ENCODE assay signal across 24 cellular contexts in genomic region chr16:76081936-76082335, GRCh38.
DNase-seq lines count a peak whose midpoint lies in the region; ATAC-seq and TF ChIP-seq lines count a peak whose summit lies in the region.
"Had no signal": no experiment of that assay in that cellular context is flagged by ENCODE, and none has a peak within 500 bp of the region (broad histone marks: within the 10 kb centered on the region; RNA-seq: fewer than 3 reads in every experiment).

No MANE protein-coding gene starts in this region.

- H3K4me1 ChIP-seq in PC-3 (ENCODE audit: insufficient read depth, low read length) = no peaks in the 10 kb centered on the region
- H3K4me1 ChIP-seq: tibial artery had no signal

- POLR2A ChIA-PET in PC-3 (lab: Charles Lee; ENCODE audit: unreplicated experiment) = no interaction called here

- CTCF ChIA-PET in PC-3 (lab: Charles Lee) = no interaction called here

- ATAC-seq in GM21360 (IDR thresholded peaks at IDR 0.05; ENCODE audit: unreplicated experiment) (no peak), PC-3 (no peak)
- no peak for ATAC-seq in effector memory CD8-positive, alpha-beta T cell (replicated peaks)
- ATAC-seq: activated T-cell treated with anti-CD3 and anti-CD28 coated beads, Interleukin-2, amount 50 U/mL, for 72 hours; left cardiac atrium; stimulated activated naive B cell treated with anti-CD40 and anti-IgM and Interleukin-4, amounts not matched to agents 10 μg/mL and 1 μg/mL and 100 μg/mL, for 72 hours had no signal

- BruUV-seq in PC-3 (replicated peaks; lab: Mats Ljungman, UMichigan) = no TSS peak

- H2AFZ ChIP-seq in PC-3 (ENCODE audit: low read length) = no peak overlapping the region

- no peaks in the 10 kb centered on the region for H3K79me2 ChIP-seq in PC-3 (ENCODE audit: low read length)

- DNase-seq in DMS153 (lab: John Stamatoyannopoulos, UW) (peak; percentile 28), HT1080 (ENCODE audit: low read depth) (peak; percentile 38), NCI-H2227 treated with DMSO at 0.1 percent for 48 hours (lab: John Stamatoyannopoulos, UW) (peak; percentile 57), epithelial cell of esophagus (ENCODE audit: low read depth) (peak; percentile 87), PC-3 (no peak), GDM1 (lab: John Stamatoyannopoulos, UW) (no peak)
- DNase-seq in effector memory CD8-positive, alpha-beta T cell = no peak
- DNase-seq: activated naive CD4-positive, alpha-beta T cell treated with anti-CD3 and anti-CD28 coated beads, Interleukin-2, amount 50 U/mL, for 16 hours; activated T-cell treated with anti-CD3 and anti-CD28 coated beads, Interleukin-2, amount 50 U/mL, for 72 hours; aorta; effector CD4-positive, alpha-beta T cell; glutamatergic neuron; HCEC 1CT; Karpas-422; left cardiac atrium; NCI-H1092; nephron progenitor cell; Right ventricle myocardium superior; stimulated activated CD4-positive, alpha-beta T cell treated with anti-CD3 and anti-CD28 coated beads, Interleukin-1b, Interleukin-23, amount 100 ng/mL, for 48 hours; stimulated activated naive B cell treated with anti-CD40 and anti-IgM and Interleukin-4, amounts not matched to agents 10 μg/mL and 1 μg/mL and 100 μg/mL, for 72 hours; SW 1271; tibial artery had no signal

- H3K36me3 Mint-ChIP-seq in effector memory CD8-positive, alpha-beta T cell (ENCODE audit: insufficient read depth) = no peaks in the 10 kb centered on the region
- H3K36me3 Mint-ChIP-seq: CD14-positive monocyte; stimulated activated naive B cell treated with anti-CD40 and anti-IgM and Interleukin-4, amounts not matched to agents 10 μg/mL and 1 μg/mL and 100 μg/mL, for 72 hours had no signal

- H3K4me2 ChIP-seq in PC-3 (ENCODE audit: low read length) = no peak overlapping the region

- H3K36me3 ChIP-seq in PC-3 (ENCODE audit: low read depth, low read length) = no peaks in the 10 kb centered on the region
- H3K36me3 ChIP-seq: tibial artery had no signal

- no peak overlapping the region for H3K27ac ChIP-seq in PC-3 (ENCODE audit: low read length)
- H3K27ac ChIP-seq: tibial artery had no signal

- no peaks in the 10 kb centered on the region for H3K9me2 ChIP-seq in PC-3 (replicated peaks; ENCODE audit: low read length)

- no peak overlapping the region for H3K27ac Mint-ChIP-seq in effector memory CD8-positive, alpha-beta T cell
- H3K27ac Mint-ChIP-seq: activated T-cell treated with anti-CD3 and anti-CD28 coated beads, Interleukin-2, amount 50 U/mL, for 72 hours; CD14-positive monocyte; nephron progenitor cell; stimulated activated naive B cell treated with anti-CD40 and anti-IgM and Interleukin-4, amounts not matched to agents 10 μg/mL and 1 μg/mL and 100 μg/mL, for 72 hours had no signal

- H3F3A ChIP-seq in PC-3 (ENCODE audit: low read length, unreplicated experiment) = no peaks in the 10 kb centered on the region

- TF ChIP-seq CTCF in epithelial cell of esophagus (IDR thresholded peaks at IDR 0.05; ENCODE audit: insufficient read depth, low read depth, low read length, missing control alignments) (no peak), PC-3 (conservative IDR thresholded peaks at IDR 0.05; ENCODE audit: low read depth, low read length) (no peak)

- H3K9me3 Mint-ChIP-seq in effector memory CD8-positive, alpha-beta T cell = peaks cover 0 to 3% of the 10 kb centered on the region in 2 donors
- H3K9me3 Mint-ChIP-seq: activated T-cell treated with anti-CD3 and anti-CD28 coated beads, Interleukin-2, amount 50 U/mL, for 72 hours; stimulated activated naive B cell treated with anti-CD40 and anti-IgM and Interleukin-4, amounts not matched to agents 10 μg/mL and 1 μg/mL and 100 μg/mL, for 72 hours had no signal

- no peaks in the 10 kb centered on the region for H3K9me3 ChIP-seq in PC-3 (ENCODE audit: low read length)
- H3K9me3 ChIP-seq: tibial artery had no signal

- no peak overlapping the region for H3K4me3 Mint-ChIP-seq in effector memory CD8-positive, alpha-beta T cell
- H3K4me3 Mint-ChIP-seq: activated T-cell treated with anti-CD3 and anti-CD28 coated beads, Interleukin-2, amount 50 U/mL, for 72 hours; CD14-positive monocyte; nephron progenitor cell; stimulated activated naive B cell treated with anti-CD40 and anti-IgM and Interleukin-4, amounts not matched to agents 10 μg/mL and 1 μg/mL and 100 μg/mL, for 72 hours had no signal

- intact Hi-C loops in PC-3 (cut with micrococcal nuclease) = no loop called here

- H3K4me1 Mint-ChIP-seq in effector memory CD8-positive, alpha-beta T cell (ENCODE audit: low read depth in 2 of 2) = no peaks in the 10 kb centered on the region
- H3K4me1 Mint-ChIP-seq: CD14-positive monocyte; stimulated activated naive B cell treated with anti-CD40 and anti-IgM and Interleukin-4, amounts not matched to agents 10 μg/mL and 1 μg/mL and 100 μg/mL, for 72 hours had no signal

- H3K4me3 ChIP-seq in epithelial cell of esophagus (ENCODE audit: low read length) = no peak overlapping the region
- no peak overlapping the region for H3K4me3 ChIP-seq in PC-3 (ENCODE audit: low read length)
- H3K4me3 ChIP-seq: tibial artery had no signal

- H3K9ac ChIP-seq in PC-3 (ENCODE audit: low read length) = no peak overlapping the region

- H3K27me3 Mint-ChIP-seq in effector memory CD8-positive, alpha-beta T cell = no peaks in the 10 kb centered on the region
- H3K27me3 Mint-ChIP-seq: stimulated activated naive B cell treated with anti-CD40 and anti-IgM and Interleukin-4, amounts not matched to agents 10 μg/mL and 1 μg/mL and 100 μg/mL, for 72 hours had no signal

- H4K20me1 ChIP-seq in PC-3 (ENCODE audit: low read length) = no peaks in the 10 kb centered on the region

- no peaks in the 10 kb centered on the region for H3K27me3 ChIP-seq in PC-3 (ENCODE audit: low read length)
- H3K27me3 ChIP-seq: tibial artery had no signal

Comparison
In these comparisons a context has a peak if more than half of its experiments do, and no peak if none do; other contexts are left out.
1. DNase-seq: peak in DMS153 (single experiment), HT1080 (single experiment), NCI-H2227 treated with DMSO at 0.1 percent for 48 hours (single experiment) and epithelial cell of esophagus (single experiment); none in effector memory CD8-positive, alpha-beta T cell (0 of 3), PC-3 (single experiment) and GDM1 (single experiment).